In the genomic region with DNA sequence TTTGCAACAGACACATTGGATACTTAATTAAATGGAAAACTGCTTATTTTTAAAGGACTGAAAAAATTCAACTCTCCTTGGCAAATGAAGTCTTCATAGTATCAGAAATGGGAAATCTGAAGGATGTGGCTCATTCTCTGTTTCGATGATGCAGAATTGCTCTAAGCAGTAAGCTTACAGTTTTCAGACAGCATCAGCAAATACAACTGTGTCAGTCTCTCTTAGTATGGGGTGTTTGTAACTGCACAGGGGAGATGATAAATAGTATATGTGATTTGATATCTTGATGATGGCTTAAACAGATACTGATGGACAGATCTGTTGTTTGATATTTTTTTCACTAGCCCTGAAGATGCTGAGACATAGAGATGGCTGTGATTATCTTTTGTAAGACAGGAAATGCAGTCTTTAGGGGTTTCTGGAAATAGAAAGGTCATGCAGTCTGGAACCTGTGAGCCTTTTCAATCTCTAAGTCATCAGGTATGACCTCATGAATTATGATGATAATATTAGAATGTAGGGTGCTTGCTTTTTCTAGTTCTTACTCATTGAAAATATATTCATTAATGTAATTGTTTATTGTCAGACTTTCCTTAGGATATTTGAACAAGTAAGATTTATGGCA, we compare ENCODE assay signal across 24 cellular contexts.
A peak's percentile ranks its signal among the peaks of the same experiment; 100 is the strongest.
DNase-seq lines count a peak whose midpoint lies in the region; ATAC-seq, FAIRE-seq and TF ChIP-seq lines count a peak whose summit lies in the region.
"Had no signal": no experiment of that assay in that cellular context is flagged by ENCODE, and none has a peak within 500 bp of the region (broad histone marks: within the 10 kb centered on the region; RNA-seq: fewer than 3 reads in every experiment).

No MANE protein-coding gene starts in this region.

- peak; percentile 40 for DNase-seq in NCI-H748 (lab: John Stamatoyannopoulos, UW; ENCODE audit: unreplicated experiment)
- no peak for DNase-seq in NCI-H748 treated with DMSO at 0.1 percent for 48 hours (lab: John Stamatoyannopoulos, UW)
- DNase-seq in GM18507 (ENCODE audit: extremely low spot score, insufficient read length, low read depth) = no peak
- peak; percentile 32 for DNase-seq in NCI-H69 (lab: John Stamatoyannopoulos, UW)
- DNase-seq in AML-193 (lab: John Stamatoyannopoulos, UW) = no peak
- DNase-seq in esophagus muscularis mucosa (ENCODE audit: extremely low spot score) = no peak
- DNase-seq: activated B cell treated with CpG ODN at 0.5 μM for 24 hours; activated naive CD4-positive, alpha-beta T cell treated with anti-CD3 and anti-CD28 coated beads, Interleukin-2, amount 50 U/mL, for 16 hours; colonic mucosa; DMS 273 treated with DMSO at 0.1 percent for 48 hours; foreskin keratinocyte; H9; kidney glomerular epithelial cell; mesendoderm; MV-4-11; NCI-H2029; NCI-H510A; retina; tibial artery had no signal

- no peaks in the 10 kb centered on the region for H3K9me3 ChIP-seq in endocrine pancreas (ENCODE audit: control insufficient read depth, low read length)
- no peaks in the 10 kb centered on the region for H3K9me3 ChIP-seq in esophagus muscularis mucosa
- H3K9me3 ChIP-seq: colonic mucosa, SJSA1, tibial artery had no signal

- no peak for TF ChIP-seq POLR2A in esophagus muscularis mucosa (IDR thresholded peaks at IDR 0.05; ENCODE audit: low read depth)

- intact Hi-C loops in esophagus muscularis mucosa (cut with DNase I) = no loop called here

- WGBS in esophagus muscularis mucosa = 100% methylated on average over 1 of the region's 1 CpG

- no peak for TF ChIP-seq EP300 in esophagus muscularis mucosa (IDR thresholded peaks at IDR 0.05)

- H3K36me3 ChIP-seq in endocrine pancreas (ENCODE audit: control insufficient read depth, insufficient read depth, low read length) (no peaks in the 10 kb centered on the region), esophagus muscularis mucosa (no peaks in the 10 kb centered on the region)
- H3K36me3 ChIP-seq: colonic mucosa, SJSA1, tibial artery had no signal

- FAIRE-seq in GM18507 (lab: Jason Lieb, UNC) = peak; percentile 59

- no peak overlapping the region for H3K27ac ChIP-seq in esophagus muscularis mucosa (replicated peaks in 1 of 4)
- H3K27ac ChIP-seq: 22Rv1, colonic mucosa, foreskin keratinocyte, HL-60, SJSA1, tibial artery had no signal

- no peak for TF ChIP-seq CTCF in esophagus muscularis mucosa (IDR thresholded peaks at IDR 0.05)

- H3K27me3 ChIP-seq in endocrine pancreas (ENCODE audit: control insufficient read depth, insufficient read depth, low read length) = no peaks in the 10 kb centered on the region
- no peaks in the 10 kb centered on the region for H3K27me3 ChIP-seq in esophagus muscularis mucosa
- H3K27me3 ChIP-seq: colonic mucosa, SJSA1, tibial artery had no signal

- H3K4me1 ChIP-seq in endocrine pancreas (ENCODE audit: control insufficient read depth, insufficient read depth, low read length) = peaks cover 28% of the 10 kb centered on the region
- no peaks in the 10 kb centered on the region for H3K4me1 ChIP-seq in esophagus muscularis mucosa
- H3K4me1 ChIP-seq: colonic mucosa, foreskin keratinocyte, SJSA1, tibial artery had no signal

- no peak overlapping the region for H3K9ac ChIP-seq in endocrine pancreas (ENCODE audit: control insufficient read depth, insufficient read depth, low read length)

- ATAC-seq in GM19324 (IDR thresholded peaks at IDR 0.05; ENCODE audit: low FRiP score, unreplicated experiment) = no peak
- ATAC-seq: foreskin keratinocyte had no signal

- H3K4me3 ChIP-seq in endocrine pancreas (ENCODE audit: control insufficient read depth, insufficient read depth, low read length) = peak overlapping the region; percentile 97
- no peak overlapping the region for H3K4me3 ChIP-seq in esophagus muscularis mucosa
- H3K4me3 ChIP-seq: colonic mucosa, SJSA1, tibial artery had no signal

Comparison
In these comparisons a context has a peak if more than half of its experiments do, and no peak if none do; other contexts are left out.
1. DNase-seq: peak in NCI-H748 (single experiment) and NCI-H69 (single experiment); none in NCI-H748 treated with DMSO at 0.1 percent for 48 hours (single experiment), GM18507 (single experiment), AML-193 (0 of 2) and esophagus muscularis mucosa (single experiment).